Comparison of ENCODE assay signal across 31 cellular contexts in genomic region chr14:101325319-101325718, GRCh38.
"Had no signal": no experiment of that assay in that cellular context is flagged by ENCODE, and none has a peak within 500 bp of the region (broad histone marks: within the 10 kb centered on the region; RNA-seq: fewer than 3 reads in every experiment).

No MANE protein-coding gene starts in this region.

- H3K36me3 Mint-ChIP-seq: stimulated activated memory B cell treated with anti-CD40 and anti-IgM and Interleukin-4, amounts not matched to agents 10 μg/mL and 1 μg/mL and 100 μg/mL, for 72 hours had no signal

- H3K27me3 ChIP-seq: neural progenitor cell, ovary, spleen, suprapubic skin, testis, tibial artery, transverse colon, vagina had no signal

- DNase-seq: natural killer cell; occipital lobe; ovary; posterior cingulate gyrus; psoas muscle; right cardiac atrium; spleen; stimulated activated CD4-positive, alpha-beta T cell treated with anti-CD3 and anti-CD28 coated beads, Interleukin-12 subunit alpha, Interleukin-12 subunit beta, amount 100 ng/mL, for 4 hours; stimulated activated CD4-positive, alpha-beta T cell treated with anti-CD3 and anti-CD28 coated beads, Interleukin-1b, Interleukin-23, amount 100 ng/mL, for 48 hours; stimulated activated CD4-positive, alpha-beta T cell treated with anti-CD3 and anti-CD28 coated beads, Interleukin-4, amount 100 ng/mL, for 1 hour; stimulated activated CD4-positive, alpha-beta T cell treated with anti-CD3 and anti-CD28 coated beads, Interleukin-4, amount 100 ng/mL, for 4 hours; stimulated activated CD8-positive, alpha-beta memory T cell treated with anti-CD3 and anti-CD28 coated beads, Interleukin-4, amount 100 ng/mL, for 48 hours; stimulated activated naive CD4-positive, alpha-beta T cell; stimulated activated naive CD8-positive, alpha-beta T cell treated with anti-CD3 and anti-CD28 coated beads, Interleukin-15, amount 100 ng/mL, for 72 hours; stimulated activated naive CD8-positive, alpha-beta T cell treated with anti-CD3 and anti-CD28 coated beads, Interleukin-15, Interleukin-2, amounts not matched to agents 100 U/mL and 50 U/mL, for 24 hours; substantia nigra; testis; tibial artery; transverse colon had no signal

- H3K4me1 ChIP-seq: neural progenitor cell, parathyroid adenoma, psoas muscle, spleen, suprapubic skin, testis, tibial artery, vagina had no signal

- H3K27ac Mint-ChIP-seq: natural killer cell; nephron; neural progenitor cell; stimulated activated memory B cell treated with anti-CD40 and anti-IgM and Interleukin-4, amounts not matched to agents 10 μg/mL and 1 μg/mL and 100 μg/mL, for 72 hours; stimulated activated naive CD8-positive, alpha-beta T cell treated with anti-CD3 and anti-CD28 coated beads, Interleukin-15, amount 100 ng/mL, for 72 hours; type B pancreatic cell had no signal

- H3K4me3 ChIP-seq: neural progenitor cell, ovary, psoas muscle, skin epidermis, smooth muscle cell, spleen, suprapubic skin, testis, tibial artery, transverse colon, vagina had no signal

- ATAC-seq: natural killer cell; psoas muscle; right cardiac atrium; sciatic nerve; stimulated activated memory B cell treated with anti-CD40 and anti-IgM and Interleukin-4, amounts not matched to agents 10 μg/mL and 1 μg/mL and 100 μg/mL, for 72 hours; stimulated activated naive CD8-positive, alpha-beta T cell treated with anti-CD3 and anti-CD28 coated beads, Interleukin-15, amount 100 ng/mL, for 72 hours; stimulated activated naive CD8-positive, alpha-beta T cell treated with anti-CD3 and anti-CD28 coated beads, Interleukin-15, Interleukin-2, amounts not matched to agents 100 U/mL and 50 U/mL, for 24 hours had no signal

- H3K36me3 ChIP-seq: neural progenitor cell, ovary, spleen, suprapubic skin, tibial artery, transverse colon, vagina had no signal

- H3K9ac ChIP-seq: neural progenitor cell, parathyroid adenoma had no signal

- H3K4me1 Mint-ChIP-seq: natural killer cell; nephron; stimulated activated memory B cell treated with anti-CD40 and anti-IgM and Interleukin-4, amounts not matched to agents 10 μg/mL and 1 μg/mL and 100 μg/mL, for 72 hours; stimulated activated naive CD8-positive, alpha-beta T cell treated with anti-CD3 and anti-CD28 coated beads, Interleukin-15, amount 100 ng/mL, for 72 hours had no signal

- H2AFZ ChIP-seq: neural progenitor cell, parathyroid adenoma had no signal

- H3K27me3 Mint-ChIP-seq: progenitor cell of endocrine pancreas; stimulated activated memory B cell treated with anti-CD40 and anti-IgM and Interleukin-4, amounts not matched to agents 10 μg/mL and 1 μg/mL and 100 μg/mL, for 72 hours; stimulated activated naive CD8-positive, alpha-beta T cell treated with anti-CD3 and anti-CD28 coated beads, Interleukin-15, amount 100 ng/mL, for 72 hours; type B pancreatic cell had no signal

- H3K79me2 ChIP-seq: parathyroid adenoma had no signal

- H3K4me2 ChIP-seq: neural progenitor cell, smooth muscle cell had no signal

- H3K9me3 ChIP-seq: ovary, suprapubic skin, testis, vagina had no signal

- H3K4me3 Mint-ChIP-seq: natural killer cell; nephron; neural progenitor cell; stimulated activated memory B cell treated with anti-CD40 and anti-IgM and Interleukin-4, amounts not matched to agents 10 μg/mL and 1 μg/mL and 100 μg/mL, for 72 hours; stimulated activated naive CD8-positive, alpha-beta T cell treated with anti-CD3 and anti-CD28 coated beads, Interleukin-15, amount 100 ng/mL, for 72 hours; type B pancreatic cell had no signal

- FAIRE-seq: urothelium cell line had no signal

- H3K27ac ChIP-seq: neural progenitor cell, ovary, parathyroid adenoma, psoas muscle, skin epidermis, spleen, suprapubic skin, testis, tibial artery, transverse colon, vagina had no signal
